In genomic region chr2:177265386-177265690, GRCh38 we compare ENCODE assay signal across 8 cellular contexts. TPM values are rescaled to one million over a fixed set of nuclear protein-coding genes. Genes with fewer than 3 reads are reported as not detected.
DNase-seq lines count a peak whose midpoint lies in the region; ATAC-seq and TF ChIP-seq lines count a peak whose summit lies in the region.

No MANE protein-coding gene starts in this region.

- H3K9me3 Mint-ChIP-seq in brain = no peaks in the 10 kb centered on the region

- peak in 1 of 2 experiments; percentile 48 for TF ChIP-seq CTCF in brain (conservative IDR thresholded peaks at IDR 0.05)

- peaks cover 44% of the 10 kb centered on the region for H3K4me1 Mint-ChIP-seq in brain

- peak overlapping the region; percentile 91 to 96 (median 94) for H3K4me3 Mint-ChIP-seq in brain

- ATAC-seq in GM21526 (IDR thresholded peaks at IDR 0.05; ENCODE audit: low FRiP score, unreplicated experiment) (peak; percentile 6), HG02623 (IDR thresholded peaks at IDR 0.05; ENCODE audit: unreplicated experiment) (no peak)

- H3K27ac Mint-ChIP-seq in brain = peak overlapping the region; percentile 98 to 99 (median 99)

- DNase-seq in DMS53 treated with DMSO at 0.1 percent for 48 hours (lab: John Stamatoyannopoulos, UW; ENCODE audit: unreplicated experiment) (peak; percentile 73), NCI-H526 treated with DMSO at 0.1 percent for 48 hours (lab: John Stamatoyannopoulos, UW) (peak; percentile 43), iris pigment epithelial cell (ENCODE audit: low read depth) (peak; percentile 69), COLO829 (ENCODE audit: low spot score) (no peak)
- DNase-seq in stimulated activated CD8-positive, alpha-beta memory T cell treated with anti-CD3 and anti-CD28 coated beads, Interleukin-4, amount 100 ng/mL, for 24 hours (ENCODE audit: low read depth) = peak; percentile 22

- H3K36me3 Mint-ChIP-seq in brain = peaks cover 2% of the 10 kb centered on the region

- no peaks in the 10 kb centered on the region for H3K27me3 Mint-ChIP-seq in brain

RNA-seq across cellular contexts. Expression of gene NFE2L2, which starts 0.8 kb away (rescaled TPM):
- polyA plus RNA-seq in brain (ENCODE audit: insufficient read depth, low read depth, low replicate concordance) = 30.1 TPM

RNA-seq across cellular contexts. Expression of gene HNRNPA3, which starts 52.7 kb away (rescaled TPM):
- 295 TPM for polyA plus RNA-seq in brain (ENCODE audit: insufficient read depth, low read depth, low replicate concordance)
